Comparison of ENCODE assay signal across 25 cellular contexts in genomic region chr11:57313071-57313787, GRCh38. TPM values are rescaled to one million over a fixed set of nuclear protein-coding genes. Genes with fewer than 3 reads are reported as not detected.
DNase-seq lines count a peak whose midpoint lies in the region; ATAC-seq and TF ChIP-seq lines count a peak whose summit lies in the region.
"Had no signal": no experiment of that assay in that cellular context is flagged by ENCODE, and none has a peak within 500 bp of the region (broad histone marks: within the 10 kb centered on the region; RNA-seq: fewer than 3 reads in every experiment).

No MANE protein-coding gene starts in this region.

- POLR2A ChIA-PET in GM10248 (lab: Yijun Ruan, JAX) = no interaction called here

- peaks cover 55% of the 10 kb centered on the region for H3K4me1 Mint-ChIP-seq in chondrocyte (ENCODE audit: low read depth)
- peaks cover 13% of the 10 kb centered on the region for H3K4me1 Mint-ChIP-seq in activated T-cell treated with anti-CD3 and anti-CD28 coated beads, Interleukin-2, amount 50 U/mL, for 4 hours (ENCODE audit: low read depth)

- H3K9me3 ChIP-seq in liver (ENCODE audit: control insufficient read depth in 4 of 4, low read length in 3 of 4) (no peaks in the 10 kb centered on the region), subcutaneous abdominal adipose tissue (ENCODE audit: control insufficient read depth in 5 of 5, low read length in 5 of 5) (no peaks in the 10 kb centered on the region)

- H3K4me3 ChIP-seq in H7 (ENCODE audit: insufficient read depth, low read depth, low read length) (no peak overlapping the region), liver (ENCODE audit: low read depth in 1 of 3, low read length in 3 of 3) (no peak overlapping the region), subcutaneous abdominal adipose tissue (ENCODE audit: low read depth in 1 of 5, low read length in 5 of 5) (no peak overlapping the region)
- H3K4me3 ChIP-seq: dorsolateral prefrontal cortex had no signal

- no peak for ATAC-seq in activated T-cell treated with anti-CD3 and anti-CD28 coated beads, Interleukin-2, amount 50 U/mL, for 4 hours
- ATAC-seq: activated naive CD4-positive, alpha-beta T cell treated with anti-CD3 and anti-CD28 coated beads, Interleukin-2, amount 50 U/mL, for 72 hours; esophagus mucosa; stimulated activated memory B cell treated with anti-CD40 and anti-IgM and Interleukin-4, amounts not matched to agents 10 μg/mL and 1 μg/mL and 100 μg/mL, for 72 hours; WTC11 had no signal

- no peak overlapping the region for H3K27ac ChIP-seq in liver (ENCODE audit: low read depth in 1 of 2, low read length in 2 of 2)
- peak overlapping the region; percentile 96 for H3K27ac ChIP-seq in subcutaneous abdominal adipose tissue (ENCODE audit: low read depth, low read length)
- H3K27ac ChIP-seq: KMS-11 had no signal

- H3K27me3 ChIP-seq in H7 (ENCODE audit: control insufficient read depth, insufficient read depth, low read length) = no peaks in the 10 kb centered on the region
- H3K27me3 ChIP-seq in liver (ENCODE audit: control insufficient read depth in 4 of 4, insufficient read depth in 4 of 4, low read length in 3 of 4) = no peaks in the 10 kb centered on the region
- no peaks in the 10 kb centered on the region for H3K27me3 ChIP-seq in subcutaneous abdominal adipose tissue (ENCODE audit: control insufficient read depth in 5 of 5, insufficient read depth in 4 of 5, low read length in 5 of 5)
- H3K27me3 ChIP-seq: dorsolateral prefrontal cortex had no signal

- DNase-seq in H7 (peak; percentile 62), chondrocyte (ENCODE audit: low spot score) (peak; percentile 90), NCI-H1436 treated with DMSO at 0.1 percent for 48 hours (lab: John Stamatoyannopoulos, UW) (no peak), GM10248 (ENCODE audit: extremely low spot score) (no peak), GF-D8 (lab: John Stamatoyannopoulos, UW) (no peak)
- DNase-seq in activated T-cell treated with anti-CD3 and anti-CD28 coated beads, Interleukin-2, amount 50 U/mL, for 4 hours = no peak
- DNase-seq: activated CD4-positive, alpha-beta memory T cell treated with anti-CD3 and anti-CD28 coated beads for 36 hours; activated T-cell treated with anti-CD3 and anti-CD28 coated beads, Interleukin-2, amount 50 U/mL, for 1 hour; dorsolateral prefrontal cortex; NCI-H1092; NCI-H524 treated with DMSO at 0.1 percent for 48 hours; nephron progenitor cell; SIG-M5; stimulated activated CD4-positive, alpha-beta T cell treated with anti-CD3 and anti-CD28 coated beads, Interleukin-15, amount 100 ng/mL, for 24 hours had no signal

- 65% methylated on average over 26 of the region's 26 CpGs for WGBS in liver

- H3K36me3 ChIP-seq in H7 (replicated peaks; ENCODE audit: control insufficient read depth, insufficient read depth, low read length) = peaks cover 60% of the 10 kb centered on the region
- peaks cover 13 to 19% (median 16%) of the 10 kb centered on the region in 4 donors for H3K36me3 ChIP-seq in liver (ENCODE audit: control insufficient read depth in 4 of 4, insufficient read depth in 3 of 4, low read depth in 1 of 4, low read length in 3 of 4)
- peaks cover 0 to 79% (median 73%) of the 10 kb centered on the region in 5 donors for H3K36me3 ChIP-seq in subcutaneous abdominal adipose tissue (ENCODE audit: control insufficient read depth in 5 of 5, insufficient read depth in 5 of 5, low read length in 5 of 5)

- CTCF ChIA-PET in GM10248 (lab: Yijun Ruan, JAX) = interaction anchor here (0.7 to 3.1 kb wide), 4 partner anchors 10 to 65 kb away, joined by 3 to 8 read pairs (median 4); no protein-coding TSS in a partner anchor

- peak overlapping the region; percentile 5 for H3K27ac Mint-ChIP-seq in chondrocyte (ENCODE audit: unreplicated experiment)
- H3K27ac Mint-ChIP-seq: activated CD4-positive, alpha-beta memory T cell treated with anti-CD3 and anti-CD28 coated beads for 36 hours; activated naive CD4-positive, alpha-beta T cell treated with anti-CD3 and anti-CD28 coated beads, Interleukin-2, amount 50 U/mL, for 72 hours; stimulated activated memory B cell treated with anti-CD40 and anti-IgM and Interleukin-4, amounts not matched to agents 10 μg/mL and 1 μg/mL and 100 μg/mL, for 72 hours had no signal

- H3K9me3 Mint-ChIP-seq in chondrocyte (ENCODE audit: low read depth) = no peaks in the 10 kb centered on the region
- H3K9me3 Mint-ChIP-seq in activated T-cell treated with anti-CD3 and anti-CD28 coated beads, Interleukin-2, amount 50 U/mL, for 4 hours = no peaks in the 10 kb centered on the region
- H3K9me3 Mint-ChIP-seq: activated CD4-positive, alpha-beta memory T cell treated with anti-CD3 and anti-CD28 coated beads for 36 hours; activated naive CD4-positive, alpha-beta T cell treated with anti-CD3 and anti-CD28 coated beads, Interleukin-2, amount 50 U/mL, for 72 hours; brain; nephron progenitor cell; stimulated activated memory B cell treated with anti-CD40 and anti-IgM and Interleukin-4, amounts not matched to agents 10 μg/mL and 1 μg/mL and 100 μg/mL, for 72 hours; type B pancreatic cell; WTC11 had no signal

- H3K36me3 Mint-ChIP-seq in chondrocyte (ENCODE audit: low read depth) = peaks cover 31% of the 10 kb centered on the region
- H3K36me3 Mint-ChIP-seq in activated T-cell treated with anti-CD3 and anti-CD28 coated beads, Interleukin-2, amount 50 U/mL, for 4 hours (ENCODE audit: insufficient read depth) = peaks cover 17% of the 10 kb centered on the region

- TF ChIP-seq CTCF in chondrocyte (IDR thresholded peaks at IDR 0.05) = no peak
- no peak for TF ChIP-seq CTCF in liver (IDR thresholded peaks at IDR 0.05; ENCODE audit: low read depth, low read length, missing input control)
- TF ChIP-seq CTCF in GM10248 (IDR thresholded peaks at IDR 0.05; ENCODE audit: control extremely low read depth, extremely low read depth, low read depth, missing control alignments) = no peak

- no peak overlapping the region for H3K9ac ChIP-seq in liver (ENCODE audit: low read depth in 1 of 2, low read length in 2 of 2)
- H3K9ac ChIP-seq in subcutaneous abdominal adipose tissue (ENCODE audit: low read length in 5 of 5) = peak overlapping the region in 1 of 5 donors; percentile 45
- H3K9ac ChIP-seq: KMS-11 had no signal

- no peak for TF ChIP-seq RAD21 in liver (IDR thresholded peaks at IDR 0.05)

- H3K27me3 Mint-ChIP-seq in chondrocyte (ENCODE audit: low read depth) = no peaks in the 10 kb centered on the region
- no peaks in the 10 kb centered on the region for H3K27me3 Mint-ChIP-seq in activated T-cell treated with anti-CD3 and anti-CD28 coated beads, Interleukin-2, amount 50 U/mL, for 4 hours (ENCODE audit: low read depth)
- H3K27me3 Mint-ChIP-seq: activated CD4-positive, alpha-beta memory T cell treated with anti-CD3 and anti-CD28 coated beads for 36 hours; brain; stimulated activated memory B cell treated with anti-CD40 and anti-IgM and Interleukin-4, amounts not matched to agents 10 μg/mL and 1 μg/mL and 100 μg/mL, for 72 hours; type B pancreatic cell had no signal

- H3K4me3 Mint-ChIP-seq in chondrocyte (ENCODE audit: unreplicated experiment) = no peak overlapping the region
- H3K4me3 Mint-ChIP-seq in activated T-cell treated with anti-CD3 and anti-CD28 coated beads, Interleukin-2, amount 50 U/mL, for 4 hours = no peak overlapping the region
- H3K4me3 Mint-ChIP-seq: activated CD4-positive, alpha-beta memory T cell treated with anti-CD3 and anti-CD28 coated beads for 36 hours; nephron progenitor cell; stimulated activated memory B cell treated with anti-CD40 and anti-IgM and Interleukin-4, amounts not matched to agents 10 μg/mL and 1 μg/mL and 100 μg/mL, for 72 hours; WTC11 had no signal

- peaks cover 32 to 93% (median 76%) of the 10 kb centered on the region in 4 donors for H3K4me1 ChIP-seq in liver (ENCODE audit: control insufficient read depth in 4 of 4, insufficient read depth in 4 of 4, low read length in 3 of 4)
- H3K4me1 ChIP-seq in subcutaneous abdominal adipose tissue (ENCODE audit: control insufficient read depth in 5 of 5, insufficient read depth in 5 of 5, low read length in 5 of 5) = peaks cover 52 to 98% (median 95%) of the 10 kb centered on the region in 5 donors

TF ChIP-seq in liver, 16 proteins besides CTCF, POLR2A, EP300 and RAD21 (continues in another document):
- TF ChIP-seq HNF4A (conservative IDR thresholded peaks at IDR 0.05) = peak; percentile 68 to 83

RNA-seq across cellular contexts. Expression of gene TNKS1BP1, which starts 11.5 kb away (rescaled TPM):
- total RNA-seq in H7 (2014; rRNA removed; shearing (Covaris generic)) = 38.3 and 48.5 TPM in 2 replicates
- total RNA-seq in chondrocyte = 112 to 181 TPM (median 164 TPM) in 3 replicates
- total RNA-seq in liver = 10 to 100 TPM; 28.3 to 61.9 TPM
- 10 to 100 TPM; 32.0 to 67.1 TPM for polyA plus RNA-seq in liver
- total RNA-seq in activated T-cell treated with anti-CD3 and anti-CD28 coated beads, Interleukin-2, amount 50 U/mL, for 4 hours = 10 to 100 TPM; 27.2 to 34.3 (median 30.7) TPM

RNA-seq across cellular contexts. Expression of gene SSRP1, which starts 22.5 kb away (rescaled TPM):
- 158 and 173 TPM in 2 replicates for total RNA-seq in H7 (2014; rRNA removed; shearing (Covaris generic))
- total RNA-seq in chondrocyte = 56.8 to 76.3 TPM (median 58.8 TPM) in 3 replicates
- 10 to 100 TPM; 28.5 to 45.3 TPM for total RNA-seq in liver
- polyA plus RNA-seq in liver = 10 to 100 TPM; 13.9 to 28.2 TPM
- total RNA-seq in activated T-cell treated with anti-CD3 and anti-CD28 coated beads, Interleukin-2, amount 50 U/mL, for 4 hours = 100 to 1,000 TPM; 287 to 317 (median 302) TPM

RNA-seq across cellular contexts. Expression of gene P2RX3, which starts 24.9 kb away (rescaled TPM):
- total RNA-seq in H7 (2014; rRNA removed; shearing (Covaris generic)) = not detected in 2 replicates
- total RNA-seq in chondrocyte (not detected in 3 replicates), liver (under 1 TPM; 0.28 to 0.33 TPM)
- under 1 TPM; 0.18 TPM for polyA plus RNA-seq in liver
- total RNA-seq in activated T-cell treated with anti-CD3 and anti-CD28 coated beads, Interleukin-2, amount 50 U/mL, for 4 hours = not detected
- total RNA-seq: activated CD4-positive, alpha-beta memory T cell treated with anti-CD3 and anti-CD28 coated beads for 36 hours; activated naive CD4-positive, alpha-beta T cell treated with anti-CD3 and anti-CD28 coated beads, Interleukin-2, amount 50 U/mL, for 72 hours; Daoy; esophagus mucosa; T-helper 1 cell treated with Interleukin-12 subunit alpha and Interleukin-12 subunit beta and Interleukin-4 antibody, amounts not matched to agents 30 ng/mL and 1 ng/mL, for 36 hours had no signal

Comparison
In these comparisons a context has a peak if more than half of its experiments do, and no peak if none do; other contexts are left out.
1. DNase-seq: peak in H7 (single experiment) and chondrocyte (single experiment); none in NCI-H1436 treated with DMSO at 0.1 percent for 48 hours (single experiment), GM10248 (single experiment), activated T-cell treated with anti-CD3 and anti-CD28 coated beads, Interleukin-2, amount 50 U/mL, for 4 hours (single experiment) and GF-D8 (single experiment).